ENCODE assay signal across 27 cellular contexts in the genomic region with DNA sequence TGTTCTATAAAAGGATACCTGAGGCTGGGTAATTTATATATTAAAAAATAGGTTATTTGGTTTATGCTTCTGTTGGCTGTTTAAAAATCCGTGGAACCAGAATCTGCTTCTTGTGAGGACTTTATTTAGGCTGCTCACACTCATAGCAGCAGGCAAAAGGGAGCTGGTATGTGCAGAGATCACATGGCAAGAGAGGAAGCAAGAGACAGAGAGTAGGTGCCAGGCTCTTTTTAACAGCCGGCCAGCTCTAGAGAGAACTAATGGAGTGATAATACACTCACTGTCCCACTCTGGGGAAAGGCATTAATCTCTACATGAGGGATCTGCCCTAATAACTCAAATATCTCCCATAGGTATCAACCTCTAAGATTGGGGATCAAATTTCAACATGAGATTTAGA.
DNase-seq lines count a peak whose midpoint lies in the region; ATAC-seq and TF ChIP-seq lines count a peak whose summit lies in the region.
"Had no signal": no experiment of that assay in that cellular context is flagged by ENCODE, and none has a peak within 500 bp of the region (broad histone marks: within the 10 kb centered on the region; RNA-seq: fewer than 3 reads in every experiment).

No MANE protein-coding gene starts in this region.

- H3K4me1 ChIP-seq in heart left ventricle (peaks cover 0 to 9% (median 0%) of the 10 kb centered on the region in 12 donors), A673 (ENCODE audit: insufficient read depth, low read length, poor library complexity, severe bottlenecking) (no peaks in the 10 kb centered on the region)
- H3K4me1 ChIP-seq: SJSA1 had no signal

- ATAC-seq in heart left ventricle = peak; percentile 81 to 91 (median 86)
- ATAC-seq in esophagus mucosa = no peak
- ATAC-seq: Panc1 had no signal

- H3K36me3 ChIP-seq in heart left ventricle = no peaks in the 10 kb centered on the region
- no peaks in the 10 kb centered on the region for H3K36me3 ChIP-seq in A673 (ENCODE audit: insufficient read depth, low read length, poor library complexity, severe bottlenecking)
- H3K36me3 ChIP-seq: SJSA1 had no signal

- no TSS peak for BruUV-seq in A673 (replicated peaks; lab: Mats Ljungman, UMichigan)

- H3K4me3 ChIP-seq in heart left ventricle (no peak overlapping the region), A673 (ENCODE audit: low read depth, low read length, poor library complexity, severe bottlenecking) (no peak overlapping the region)
- H3K4me3 ChIP-seq: GM23248, SJSA1 had no signal

- CTCF ChIA-PET in A673 (lab: Charles Lee) = no interaction called here

- DNase-seq in NCI-H82 (lab: John Stamatoyannopoulos, UW) (peak; percentile 17), NCI-H82 treated with DMSO at 0.1 percent for 48 hours (lab: John Stamatoyannopoulos, UW; ENCODE audit: unreplicated experiment) (no peak), heart left ventricle (no peak), left kidney (ENCODE audit: low read depth, low spot score) (peak; percentile 21), A673 (ENCODE audit: low spot score) (no peak), cortex of kidney (lab: John Stamatoyannopoulos, UW) (no peak)
- DNase-seq: 8988T; AML-193; Calu3; CD8-positive, alpha-beta memory T cell; DMS153; GM23248; HCEC 1CT; KBM-7; MM.1S; NCI-H1092; NCI-H1436; NCI-H187 treated with DMSO at 0.1 percent for 48 hours; NCI-H2107; NCI-H226; NCI-H510A treated with DMSO at 0.1 percent for 48 hours; NCI-H748 treated with DMSO at 0.1 percent for 48 hours had no signal

- intact Hi-C loops in heart left ventricle (cut with DNase I) (no loop called here), A673 (cut with micrococcal nuclease; ENCODE audit: unreplicated experiment) (no loop called here)

- POLR2A ChIA-PET in A673 (lab: Charles Lee; ENCODE audit: low non-redundant PET) = no interaction called here

- peaks cover 0 to 25% (median 7%) of the 10 kb centered on the region in 12 donors for H3K9me3 ChIP-seq in heart left ventricle
- H3K9me3 ChIP-seq in A673 (ENCODE audit: low read depth, low read length, poor library complexity, severe bottlenecking) = peaks cover 16% of the 10 kb centered on the region
- H3K9me3 ChIP-seq: SJSA1 had no signal

- TF ChIP-seq POLR2A in heart left ventricle (IDR thresholded peaks at IDR 0.05) = no peak

- H3K27me3 ChIP-seq in heart left ventricle (no peaks in the 10 kb centered on the region), A673 (replicated peaks; ENCODE audit: insufficient read depth, low read depth, low read length, poor library complexity) (no peaks in the 10 kb centered on the region)
- H3K27me3 ChIP-seq: SJSA1 had no signal

- WGBS in heart left ventricle, 4 donors = 20 to 28% (median 26%) methylated on average over 2 of the region's 2 CpGs

- TF ChIP-seq CTCF in heart left ventricle (IDR thresholded peaks at IDR 0.05) (no peak), A673 (conservative IDR thresholded peaks at IDR 0.05; ENCODE audit: low read depth, low read length) (no peak)

- H3K27ac ChIP-seq in heart left ventricle = no peak overlapping the region
- H3K27ac ChIP-seq in A673 (ENCODE audit: low read depth, low read length, poor library complexity, severe bottlenecking) = no peak overlapping the region
- H3K27ac ChIP-seq: C4-2B, GM23248, HL-60, SJSA1 had no signal

Comparison
In these comparisons a context has a peak if more than half of its experiments do, and no peak if none do; other contexts are left out.
1. DNase-seq: peak in NCI-H82 (single experiment) and left kidney (single experiment); none in NCI-H82 treated with DMSO at 0.1 percent for 48 hours (single experiment), heart left ventricle (0 of 5), A673 (single experiment) and cortex of kidney (single experiment).